10 cellular contexts compared by ENCODE assay signal in genomic region chr3:142963266-142964149, GRCh38. TPM values are rescaled to one million over a fixed set of nuclear protein-coding genes. Genes with fewer than 3 reads are reported as not detected.
DNase-seq lines count a peak whose midpoint lies in the region; ATAC-seq and TF ChIP-seq lines count a peak whose summit lies in the region.
"Had no signal": no experiment of that assay in that cellular context is flagged by ENCODE, and none has a peak within 500 bp of the region (broad histone marks: within the 10 kb centered on the region; RNA-seq: fewer than 3 reads in every experiment).

A gene with protein sequence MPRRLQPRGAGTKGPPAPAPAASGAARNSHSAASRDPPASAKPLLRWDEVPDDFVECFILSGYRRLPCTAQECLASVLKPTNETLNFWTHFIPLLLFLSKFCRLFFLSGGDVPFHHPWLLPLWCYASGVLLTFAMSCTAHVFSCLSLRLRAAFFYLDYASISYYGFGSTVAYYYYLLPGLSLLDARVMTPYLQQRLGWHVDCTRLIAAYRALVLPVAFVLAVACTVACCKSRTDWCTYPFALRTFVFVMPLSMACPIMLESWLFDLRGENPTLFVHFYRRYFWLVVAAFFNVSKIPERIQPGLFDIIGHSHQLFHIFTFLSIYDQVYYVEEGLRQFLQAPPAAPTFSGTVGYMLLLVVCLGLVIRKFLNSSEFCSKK (minus strand): TSS chr3:142963674. CDS start chr3:142963336, 338 bp downstream.

- TF ChIP-seq CTCF in prostate gland (IDR thresholded peaks at IDR 0.05) = no peak

- peak within 1 kb of the TSS; percentile 79 for H3K4me3 Mint-ChIP-seq in T-helper 1 cell treated with Interleukin-12 subunit alpha and Interleukin-12 subunit beta and Interleukin-4 antibody, amounts not matched to agents 30 μg/mL and 1 μg/mL, for 36 hours
- peak within 1 kb of the TSS; percentile 72 for H3K4me3 Mint-ChIP-seq in activated CD8-positive, alpha-beta memory T cell treated with anti-CD3 and anti-CD28 coated beads, Interleukin-2, amount 10 ng/mL, durations not matched to agents 7 days and 5 days

- H3K9me3 ChIP-seq in prostate gland = no peaks in the 10 kb centered on the region
- H3K9me3 ChIP-seq: adrenal gland had no signal

- TF ChIP-seq POLR2A in prostate gland (IDR thresholded peaks at IDR 0.05) = no peak

- H3K36me3 ChIP-seq in prostate gland = no peaks in the 10 kb centered on the region
- H3K36me3 ChIP-seq: adrenal gland had no signal

- ATAC-seq in HG03432 (IDR thresholded peaks at IDR 0.05; ENCODE audit: unreplicated experiment) (peak; percentile 65), GM21528 (IDR thresholded peaks at IDR 0.05; ENCODE audit: low FRiP score, unreplicated experiment) (no peak)
- peak; percentile 67 for ATAC-seq in activated CD8-positive, alpha-beta memory T cell treated with anti-CD3 and anti-CD28 coated beads, Interleukin-2, amount 10 ng/mL, durations not matched to agents 7 days and 5 days

- intact Hi-C loops in head of caudate nucleus (cut with DNase I) (no loop called here), prostate gland (cut with DNase I) (no loop called here)

- no peaks in the 10 kb centered on the region for H3K4me1 ChIP-seq in prostate gland (replicated peaks)

- peaks cover 8% of the 10 kb centered on the region for H3K27me3 ChIP-seq in prostate gland (replicated peaks; ENCODE audit: insufficient read depth)

- H3K27me3 Mint-ChIP-seq in T-helper 1 cell treated with Interleukin-12 subunit alpha and Interleukin-12 subunit beta and Interleukin-4 antibody, amounts not matched to agents 30 μg/mL and 1 μg/mL, for 36 hours (ENCODE audit: low read depth) = peaks cover 77% of the 10 kb centered on the region
- H3K27me3 Mint-ChIP-seq in activated CD8-positive, alpha-beta memory T cell treated with anti-CD3 and anti-CD28 coated beads, Interleukin-2, amount 10 ng/mL, durations not matched to agents 7 days and 5 days = peaks cover 82% of the 10 kb centered on the region

- H3K9me3 Mint-ChIP-seq in T-helper 1 cell treated with Interleukin-12 subunit alpha and Interleukin-12 subunit beta and Interleukin-4 antibody, amounts not matched to agents 30 μg/mL and 1 μg/mL, for 36 hours = no peaks in the 10 kb centered on the region
- no peaks in the 10 kb centered on the region for H3K9me3 Mint-ChIP-seq in activated CD8-positive, alpha-beta memory T cell treated with anti-CD3 and anti-CD28 coated beads, Interleukin-2, amount 10 ng/mL, durations not matched to agents 7 days and 5 days (ENCODE audit: low read depth)

- CTCF ChIA-PET in activated CD8-positive, alpha-beta memory T cell treated with anti-CD3 and anti-CD28 coated beads, Interleukin-2, amount 10 ng/mL, durations not matched to agents 7 days and 5 days (lab: Charles Lee) = interaction anchor here (1.0 kb wide), 1 partner anchor 110 kb away, joined by 5 read pairs; no protein-coding TSS in a partner anchor

- H3K4me3 ChIP-seq in prostate gland = peak within 1 kb of the TSS; percentile 37 to 39

- H3K4me1 Mint-ChIP-seq in T-helper 1 cell treated with Interleukin-12 subunit alpha and Interleukin-12 subunit beta and Interleukin-4 antibody, amounts not matched to agents 30 μg/mL and 1 μg/mL, for 36 hours (ENCODE audit: low read depth) = peaks cover 13% of the 10 kb centered on the region
- peaks cover 18% of the 10 kb centered on the region for H3K4me1 Mint-ChIP-seq in activated CD8-positive, alpha-beta memory T cell treated with anti-CD3 and anti-CD28 coated beads, Interleukin-2, amount 10 ng/mL, durations not matched to agents 7 days and 5 days

- H3K27ac ChIP-seq in prostate gland = no peak within 1 kb of the TSS
- H3K27ac ChIP-seq: adrenal gland had no signal

- WGBS in prostate gland = under 1% methylated on average over 122 of the region's 126 CpGs

- no peaks in the 10 kb centered on the region for H3K36me3 Mint-ChIP-seq in T-helper 1 cell treated with Interleukin-12 subunit alpha and Interleukin-12 subunit beta and Interleukin-4 antibody, amounts not matched to agents 30 μg/mL and 1 μg/mL, for 36 hours (ENCODE audit: low read depth)
- no peaks in the 10 kb centered on the region for H3K36me3 Mint-ChIP-seq in activated CD8-positive, alpha-beta memory T cell treated with anti-CD3 and anti-CD28 coated beads, Interleukin-2, amount 10 ng/mL, durations not matched to agents 7 days and 5 days

- DNase-seq in T-helper 1 cell (no peak), head of caudate nucleus (peak in 36 of 42 donors; percentile 10 to 67 (median 35)), prostate gland (ENCODE audit: low spot score) (no peak), ureter (ENCODE audit: low spot score) (no peak)
- DNase-seq in activated CD8-positive, alpha-beta memory T cell treated with anti-CD3 and anti-CD28 coated beads, Interleukin-2, amount 10 ng/mL, durations not matched to agents 7 days and 5 days = no peak

- H3K27ac Mint-ChIP-seq in T-helper 1 cell treated with Interleukin-12 subunit alpha and Interleukin-12 subunit beta and Interleukin-4 antibody, amounts not matched to agents 30 μg/mL and 1 μg/mL, for 36 hours = no peak within 1 kb of the TSS
- no peak within 1 kb of the TSS for H3K27ac Mint-ChIP-seq in activated CD8-positive, alpha-beta memory T cell treated with anti-CD3 and anti-CD28 coated beads, Interleukin-2, amount 10 ng/mL, durations not matched to agents 7 days and 5 days

RNA-seq across cellular contexts. Expression of the gene that starts here (rescaled TPM):
- total RNA-seq in activated CD8-positive, alpha-beta memory T cell treated with anti-CD3 and anti-CD28 coated beads, Interleukin-2, amount 10 ng/mL, durations not matched to agents 7 days and 5 days = not detected
- 1 to 10 TPM in 1 of 2 donors, not detected in 1; 6.2 TPM for total RNA-seq in prostate gland
- not detected for total RNA-seq in ureter
- total RNA-seq: subcutaneous adipose tissue had no signal

Comparison
In these comparisons a context has a peak if more than half of its experiments do, and no peak if none do; other contexts are left out.
1. Peak in ATAC-seq in activated CD8-positive, alpha-beta memory T cell treated with anti-CD3 and anti-CD28 coated beads, Interleukin-2, amount 10 ng/mL, durations not matched to agents 7 days and 5 days; RNA of the gene not detected or under 1 TPM.
2. DNase-seq: peak in head of caudate nucleus (36 of 42); none in T-helper 1 cell (0 of 5), activated CD8-positive, alpha-beta memory T cell treated with anti-CD3 and anti-CD28 coated beads, Interleukin-2, amount 10 ng/mL, durations not matched to agents 7 days and 5 days (single experiment), prostate gland (single experiment) and ureter (single experiment).